8 cellular contexts compared by ENCODE assay signal in genomic region chr1:25774921-25775774, GRCh38. TPM values are rescaled to one million over a fixed set of nuclear protein-coding genes. Genes with fewer than 3 reads are reported as not detected.
DNase-seq lines count a peak whose midpoint lies in the region; ATAC-seq and TF ChIP-seq lines count a peak whose summit lies in the region.

No MANE protein-coding gene starts in this region.

- H3K27ac Mint-ChIP-seq in endodermal cell (peak overlapping the region; percentile 2), endothelial cell (ENCODE audit: unreplicated experiment) (no peak overlapping the region)

- H3K27me3 ChIP-seq in endodermal cell (ENCODE audit: control insufficient read depth, insufficient read depth, low read length, poor library complexity, severe bottlenecking), result no peaks in the 10 kb centered on the region

- H3K4me3 ChIP-seq in endodermal cell (ENCODE audit: low read length), result no peak overlapping the region

- WGBS in endodermal cell (ENCODE audit: insufficient coverage in 1 of 2, insufficient read length in 1 of 2), 2 experiments, result 80 to 88% methylated on average over 12 to 16 of the region's 16 CpGs

- H3K27me3 Mint-ChIP-seq in endodermal cell (ENCODE audit: insufficient read depth), result no peaks in the 10 kb centered on the region
- H3K27me3 Mint-ChIP-seq in endothelial cell (ENCODE audit: unreplicated experiment), result peaks cover 2% of the 10 kb centered on the region

- peaks cover 9% of the 10 kb centered on the region for H3K4me1 ChIP-seq in endodermal cell (ENCODE audit: control insufficient read depth, insufficient read depth, low read length)

- TF ChIP-seq CTCF in endodermal cell (conservative IDR thresholded peaks at IDR 0.05) (no peak), endothelial cell (IDR thresholded peaks at IDR 0.05; ENCODE audit: unreplicated experiment) (no peak), omental fat pad (IDR thresholded peaks at IDR 0.05) (no peak)

- no peak for ATAC-seq in omental fat pad (ENCODE audit: low FRiP score)

- no peaks in the 10 kb centered on the region for H3K36me3 Mint-ChIP-seq in endodermal cell (ENCODE audit: low read depth)
- H3K36me3 Mint-ChIP-seq in endothelial cell (ENCODE audit: low read depth, unreplicated experiment), result peaks cover 20% of the 10 kb centered on the region

- DNase-seq in NCI-H2196 (lab: John Stamatoyannopoulos, UW; ENCODE audit: unreplicated experiment) (peak; percentile 19), NCI-H2196 treated with DMSO at 0.1 percent for 48 hours (lab: John Stamatoyannopoulos, UW; ENCODE audit: unreplicated experiment) (no peak), endodermal cell (no peak), ecto neural progenitor cell (ENCODE audit: low spot score) (no peak), endothelial cell (ENCODE audit: low spot score) (no peak), omental fat pad (ENCODE audit: low spot score) (no peak)
- peak; percentile 89 for DNase-seq in activated CD4-positive, alpha-beta T cell treated with anti-CD3 and anti-CD28 coated beads for 48 hours
- DNase-seq in stimulated activated CD8-positive, alpha-beta memory T cell treated with anti-CD3 and anti-CD28 coated beads, Interleukin-4, amount 100 ng/mL, for 4 hours (ENCODE audit: low read depth in 2 of 2, low spot score in 1 of 2), result peak; percentile 64 to 76

- H3K4me1 Mint-ChIP-seq in endodermal cell (peaks cover 53% of the 10 kb centered on the region), endothelial cell (ENCODE audit: unreplicated experiment) (peaks cover 13% of the 10 kb centered on the region)

- H3K4me3 Mint-ChIP-seq in endodermal cell, result no peak overlapping the region
- no peak overlapping the region for H3K4me3 Mint-ChIP-seq in endothelial cell (ENCODE audit: unreplicated experiment)

- peak overlapping the region; percentile 62 for H3K27ac ChIP-seq in endodermal cell (ENCODE audit: low read depth, low read length)

- H3K36me3 ChIP-seq in endodermal cell (ENCODE audit: control insufficient read depth, insufficient read depth, low read length), result no peaks in the 10 kb centered on the region

- no peak overlapping the region for H3K9ac ChIP-seq in endodermal cell (ENCODE audit: extremely low read depth, low read length, poor library complexity, severe bottlenecking)

- H3K9me3 Mint-ChIP-seq in endodermal cell (no peaks in the 10 kb centered on the region), endothelial cell (ENCODE audit: unreplicated experiment) (no peaks in the 10 kb centered on the region)

- no peaks in the 10 kb centered on the region for H3K9me3 ChIP-seq in endodermal cell (ENCODE audit: control insufficient read depth, low read length)

RNA-seq across cellular contexts. Expression of gene SELENON, which starts 24.8 kb away (rescaled TPM):
- total RNA-seq in endodermal cell (10 to 100 TPM; 91.2 to 93.3 TPM), endothelial cell (ENCODE audit: unreplicated experiment) (284 TPM), omental fat pad (10 to 100 TPM; 26.0 to 57.3 (median 53.6) TPM)
- polyA plus RNA-seq in endodermal cell (2013, experiment 1 of 2), result 127 TPM
- polyA plus RNA-seq in endodermal cell (2013, experiment 2 of 2), result 114 TPM

RNA-seq across cellular contexts. Expression of gene MTFR1L, which starts 44.6 kb away (rescaled TPM):
- total RNA-seq in endodermal cell (10 to 100 TPM; 31.6 to 36.2 TPM), endothelial cell (ENCODE audit: unreplicated experiment) (48.1 TPM), omental fat pad (10 to 100 TPM; 40.8 to 84.2 (median 61.3) TPM)
- polyA plus RNA-seq in endodermal cell (2013, experiment 1 of 2), result 55.7 TPM
- polyA plus RNA-seq in endodermal cell (2013, experiment 2 of 2), result 50.5 TPM

Comparison
In these comparisons a context has a peak if more than half of its experiments do, and no peak if none do; other contexts are left out.
1. DNase-seq: peak in NCI-H2196 (single experiment), activated CD4-positive, alpha-beta T cell treated with anti-CD3 and anti-CD28 coated beads for 48 hours (single experiment) and stimulated activated CD8-positive, alpha-beta memory T cell treated with anti-CD3 and anti-CD28 coated beads, Interleukin-4, amount 100 ng/mL, for 4 hours (2 of 2); none in NCI-H2196 treated with DMSO at 0.1 percent for 48 hours (single experiment), endodermal cell (single experiment), ecto neural progenitor cell (single experiment), endothelial cell (single experiment) and omental fat pad (single experiment).